In the genomic region with DNA sequence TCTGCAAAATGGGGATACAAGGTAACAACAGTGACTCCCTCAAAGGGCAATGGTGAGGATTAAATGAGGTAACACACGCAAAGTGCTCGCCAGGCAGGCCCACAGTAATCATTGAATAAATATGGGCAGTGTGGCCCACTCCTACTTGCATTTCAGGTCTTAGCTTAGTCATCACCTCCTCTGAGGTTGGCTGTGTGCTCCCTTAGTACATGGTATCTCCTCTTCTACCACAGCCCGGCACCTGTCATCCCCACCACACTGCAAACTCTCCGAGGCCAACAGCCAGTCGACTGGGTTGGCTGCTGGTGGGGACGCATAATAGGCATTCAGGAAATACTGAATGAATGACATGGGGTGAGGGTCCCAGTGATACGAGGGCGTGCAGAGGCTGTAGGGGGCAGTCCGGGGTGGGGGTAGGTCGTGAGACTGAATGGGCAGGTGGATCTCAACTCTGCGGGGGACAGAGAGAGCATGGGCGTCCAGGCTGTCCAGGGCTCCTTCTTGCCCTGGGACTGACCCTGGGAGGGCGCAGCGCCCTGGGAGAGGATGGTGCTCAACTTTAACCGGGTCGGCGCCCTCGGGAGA, we compare ENCODE assay signal across 9 cellular contexts. TPM values are rescaled to one million over a fixed set of nuclear protein-coding genes. Genes with fewer than 3 reads are reported as not detected.
DNase-seq lines count a peak whose midpoint lies in the region; ATAC-seq, FAIRE-seq and TF ChIP-seq lines count a peak whose summit lies in the region.
"Had no signal": no experiment of that assay in that cellular context is flagged by ENCODE, and none has a peak within 500 bp of the region (broad histone marks: within the 10 kb centered on the region; RNA-seq: fewer than 3 reads in every experiment).

No MANE protein-coding gene starts in this region.

- no peaks in the 10 kb centered on the region for H3K36me3 ChIP-seq in naive thymus-derived CD4-positive, alpha-beta T cell (ENCODE audit: control insufficient read depth in 2 of 3, insufficient read depth in 3 of 3, low read length in 3 of 3)
- H3K36me3 ChIP-seq in OCI-LY7 (ENCODE audit: insufficient read depth, low read length) = no peaks in the 10 kb centered on the region

- no peaks in the 10 kb centered on the region for H4K20me1 ChIP-seq in OCI-LY7 (ENCODE audit: insufficient read depth, low read length)

- TF ChIP-seq EP300 in A549 (IDR thresholded peaks at IDR 0.05) = no peak
- TF ChIP-seq EP300 in Ishikawa (IDR thresholded peaks at IDR 0.05; ENCODE audit: borderline replicate concordance) = 0 out of 2 replicates have a peak, but pooled peaks have one; percentile 29

- TF ChIP-seq RAD21 in A549 (conservative IDR thresholded peaks at IDR 0.05 in 1 of 2, IDR thresholded peaks at IDR 0.05 in 1 of 2) = no peak
- TF ChIP-seq RAD21 in Ishikawa (IDR thresholded peaks at IDR 0.05; ENCODE audit: low read depth) = no peak

- H3K9me3 Mint-ChIP-seq in naive thymus-derived CD4-positive, alpha-beta T cell = peaks cover 0 to 7% (median 0%) of the 10 kb centered on the region in 11 donors

- H3K4me3 Mint-ChIP-seq in naive thymus-derived CD4-positive, alpha-beta T cell = peak overlapping the region; percentile 60 to 86 (median 82)

- peaks cover 0 to 21% (median 0%) of the 10 kb centered on the region in 45 donors for H3K27me3 ChIP-seq in dorsolateral prefrontal cortex
- H3K27me3 ChIP-seq in naive thymus-derived CD4-positive, alpha-beta T cell (ENCODE audit: control insufficient read depth in 2 of 2, insufficient read depth in 2 of 2, low read length in 2 of 2) = no peaks in the 10 kb centered on the region

- BruUV-seq in OCI-LY7 (replicated peaks; lab: Mats Ljungman, UMichigan) = no TSS peak

- H3K4me3 ChIP-seq in A549 (peak overlapping the region; percentile 66), dorsolateral prefrontal cortex (peak overlapping the region; percentile 31 to 73 (median 55)), OCI-LY7 (ENCODE audit: low read depth, low read length, poor library complexity, severe bottlenecking) (no peak overlapping the region)
- H3K4me3 ChIP-seq in naive thymus-derived CD4-positive, alpha-beta T cell (ENCODE audit: low read length) = peak overlapping the region; percentile 50

- H3K79me2 ChIP-seq in OCI-LY7 (ENCODE audit: insufficient read depth, low read depth, low read length) = no peaks in the 10 kb centered on the region

- intact Hi-C loops in dorsolateral prefrontal cortex (cut with DNase I) (no loop called here), OCI-LY7 (cut with micrococcal nuclease; ENCODE audit: unreplicated experiment) (no loop called here)
- intact Hi-C loops in naive thymus-derived CD4-positive, alpha-beta T cell (cut with micrococcal nuclease) = loop anchor here in 1 of 2 donors (1.0 kb wide), 1 partner anchor 30 kb away; no protein-coding TSS in a partner anchor

- peaks cover 18 to 75% (median 61%) of the 10 kb centered on the region in 7 donors for H3K4me1 Mint-ChIP-seq in naive thymus-derived CD4-positive, alpha-beta T cell

- H3K27ac Mint-ChIP-seq in naive thymus-derived CD4-positive, alpha-beta T cell = peak overlapping the region in 8 of 9 donors; percentile 25 to 87 (median 78)

- H3K9me3 ChIP-seq in A549 (no peaks in the 10 kb centered on the region), OCI-LY7 (ENCODE audit: low read length) (no peaks in the 10 kb centered on the region)
- no peaks in the 10 kb centered on the region for H3K9me3 ChIP-seq in naive thymus-derived CD4-positive, alpha-beta T cell (ENCODE audit: control insufficient read depth in 2 of 3, low read length in 3 of 3)

- H3K4me2 ChIP-seq in A549 (peak overlapping the region; percentile 87), OCI-LY7 (ENCODE audit: low read length) (no peak overlapping the region)

- H2AFZ ChIP-seq in OCI-LY7 (ENCODE audit: low read length) = no peak overlapping the region

- CTCF ChIA-PET in A549 (lab: Yijun Ruan, JAX) = interaction anchor here (0.7 to 7.5 kb wide), 10 partner anchors 11 to 63 kb away, joined by 3 to 45 read pairs (median 5); no protein-coding TSS in a partner anchor
- CTCF ChIA-PET in naive thymus-derived CD4-positive, alpha-beta T cell (lab: Charles Lee) = interaction anchor here (1.5 to 2.6 kb wide), 2 partner anchors 31 to 269 kb away, joined by 6 read pairs; no protein-coding TSS in a partner anchor
- CTCF ChIA-PET in OCI-LY7 (lab: Charles Lee; ENCODE audit: unreplicated experiment) = no interaction called here

- H3K9me2 ChIP-seq in OCI-LY7 (ENCODE audit: insufficient read depth, low read length) = no peaks in the 10 kb centered on the region

- peaks cover 0 to 15% (median 0%) of the 10 kb centered on the region in 5 donors for H3K36me3 Mint-ChIP-seq in naive thymus-derived CD4-positive, alpha-beta T cell

- H3K4me1 ChIP-seq in A549 (peaks cover 4% of the 10 kb centered on the region; the same call in 1 of the 3 replicates), OCI-LY7 (ENCODE audit: insufficient read depth, low read length, poor library complexity, severe bottlenecking) (no peaks in the 10 kb centered on the region)
- H3K4me1 ChIP-seq in naive thymus-derived CD4-positive, alpha-beta T cell (ENCODE audit: control insufficient read depth in 2 of 2, insufficient read depth in 2 of 2, low read length in 2 of 2) = peaks cover 0 to 41% of the 10 kb centered on the region in 2 donors

- H3K27me3 Mint-ChIP-seq in naive thymus-derived CD4-positive, alpha-beta T cell = peaks cover 0 to 47% (median 19%) of the 10 kb centered on the region in 5 donors

- WGBS in A549 (ENCODE audit: missing lambda C conversion rate) = 36% methylated on average over 16 of the region's 18 CpGs

- no peak for FAIRE-seq in A549 (lab: Jason Lieb, UNC)

- ATAC-seq in A549 (peak in 1 of 2 experiments; percentile 14; a peak in 2 of 6 replicates), GM21723 (IDR thresholded peaks at IDR 0.05; ENCODE audit: unreplicated experiment) (no peak), HG03097 (IDR thresholded peaks at IDR 0.05; ENCODE audit: low FRiP score, unreplicated experiment) (no peak)
- ATAC-seq in naive thymus-derived CD4-positive, alpha-beta T cell = no peak

- peak overlapping the region; percentile 54 to 86; a peak in 4 of 6 replicates for H3K27ac ChIP-seq in A549
- no peak overlapping the region for H3K27ac ChIP-seq in dorsolateral prefrontal cortex
- H3K27ac ChIP-seq in naive thymus-derived CD4-positive, alpha-beta T cell (ENCODE audit: low read depth, low read length) = peak overlapping the region; percentile 15
- H3K27ac ChIP-seq in OCI-LY7 (ENCODE audit: low read depth, low read length, poor library complexity, severe bottlenecking) = no peak overlapping the region

- no peak for TF ChIP-seq POLR2A in A549 (IDR thresholded peaks at IDR 0.05; ENCODE audit: low read length)

- POLR2A ChIA-PET in A549 (lab: Yijun Ruan, JAX) = interaction anchor here (0.7 to 1.3 kb wide), 2 partner anchors 40 to 116 kb away, joined by 3 read pairs; a partner anchor contains a TSS
- POLR2A ChIA-PET in naive thymus-derived CD4-positive, alpha-beta T cell (lab: Charles Lee) = interaction anchor here (1.4 kb wide), 1 partner anchor 9 kb away, joined by 5 read pairs; no protein-coding TSS in a partner anchor
- POLR2A ChIA-PET in OCI-LY7 (lab: Charles Lee) = no interaction called here

- DNase-seq in A549 (ENCODE audit: low read depth in 1 of 2, low spot score in 1 of 2) (no peak), dorsolateral prefrontal cortex (no peak), SKM-1 treated with dmso at 0.1 percent for 144 hours (lab: John Stamatoyannopoulos, UW; ENCODE audit: unreplicated experiment) (no peak), OCI-LY7 (ENCODE audit: low spot score) (no peak)
- DNase-seq in naive thymus-derived CD4-positive, alpha-beta T cell = peak in 1 of 9 donors; percentile 8
- DNase-seq: MV-4-11 had no signal

- TF ChIP-seq CTCF in A549 (IDR thresholded peaks at IDR 0.05) (no peak), dorsolateral prefrontal cortex (IDR thresholded peaks at IDR 0.05 in 54 of 56, conservative IDR thresholded peaks at IDR 0.05 in 2 of 56; ENCODE audit: low read depth in 1 of 56, partially characterized antibody in 56 of 56) (no peak), OCI-LY7 (conservative IDR thresholded peaks at IDR 0.05; ENCODE audit: low read length) (no peak)

TF ChIP-seq in A549, 52 proteins besides CTCF, POLR2A, EP300 and RAD21 (continues in another document):
- TF ChIP-seq ZC3H11A (IDR thresholded peaks at IDR 0.05) (no peak), NFE2L2 (conservative IDR thresholded peaks at IDR 0.05; ENCODE audit: low read length) (no peak), HOXA7 (CRISPR knock-in tag; IDR thresholded peaks at IDR 0.05) (no peak), CHD2 (IDR thresholded peaks at IDR 0.05; ENCODE audit: low read length, partially characterized antibody) (no peak)

TF ChIP-seq in Ishikawa, 13 proteins besides CTCF, POLR2A, EP300 and RAD21 (continues in another document):
- TF ChIP-seq EGR1 (IDR thresholded peaks at IDR 0.05) (no peak), YY1 (IDR thresholded peaks at IDR 0.05; ENCODE audit: low read depth) (no peak), TCF12 (IDR thresholded peaks at IDR 0.05; ENCODE audit: low read depth) (no peak), CREB1 (IDR thresholded peaks at IDR 0.05; ENCODE audit: low read depth) (no peak), NFIC (IDR thresholded peaks at IDR 0.05) (no peak), TAF1 (IDR thresholded peaks at IDR 0.05; ENCODE audit: low read depth) (peak; percentile 34; the same call in 1 of the 2 replicates), ZBTB7A (IDR thresholded peaks at IDR 0.05; ENCODE audit: low read depth) (peak; percentile 39; the same call in 1 of the 2 replicates), FOXM1 (IDR thresholded peaks at IDR 0.05; ENCODE audit: borderline replicate concordance, low read depth) (no peak)
- TF ChIP-seq, protein P1, sequence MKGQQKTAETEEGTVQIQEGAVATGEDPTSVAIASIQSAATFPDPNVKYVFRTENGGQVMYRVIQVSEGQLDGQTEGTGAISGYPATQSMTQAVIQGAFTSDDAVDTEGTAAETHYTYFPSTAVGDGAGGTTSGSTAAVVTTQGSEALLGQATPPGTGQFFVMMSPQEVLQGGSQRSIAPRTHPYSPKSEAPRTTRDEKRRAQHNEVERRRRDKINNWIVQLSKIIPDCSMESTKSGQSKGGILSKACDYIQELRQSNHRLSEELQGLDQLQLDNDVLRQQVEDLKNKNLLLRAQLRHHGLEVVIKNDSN (IDR thresholded peaks at IDR 0.05) = no peak; the same call in 1 of the 2 replicates

RNA-seq across cellular contexts. Expression of a gene that starts 0.4 kb away (rescaled TPM):
- polyA plus RNA-seq in A549 (2011; rRNA removed) = 1.1 and 1.2 TPM in 2 replicates
- 0.19 and 0.24 TPM in 2 replicates for polyA plus RNA-seq in A549 (2012; cell fraction: cytosol; rRNA removed)
- 0.06 TPM in 1 of 2 replicates, not detected in the other for polyA plus RNA-seq in A549 (2012; cell fraction: nucleus; rRNA removed)
- polyA plus RNA-seq in A549 (2017; fragmentation: RNase III; extraction: RNeasy Plus Mini Kit Qiagen cat#74134 plus additional on column Dnase treatment) = 1.8 to 2.6 TPM (median 2.4 TPM) in 3 replicates
- polyA minus RNA-seq in A549 (2011; rRNA and poly(A)+ RNA removed) = 0.37 TPM in 1 of 2 replicates, not detected in the other
- 1 to 10 TPM in 79 of 120 experiments, under 1 TPM in 38, not detected in 3; 0.31 to 4.8 (median 1.3) TPM for total RNA-seq in dorsolateral prefrontal cortex
- 1 to 10 TPM in 4 of 5 experiments, not detected in 1; 1.1 to 2.2 (median 1.7) TPM for total RNA-seq in naive thymus-derived CD4-positive, alpha-beta T cell
- polyA plus RNA-seq in naive thymus-derived CD4-positive, alpha-beta T cell = 1 to 10 TPM; 4.2 to 9.7 TPM
- total RNA-seq in OCI-LY7 (2014; rRNA removed; shearing (Covaris generic)) = not detected in 2 replicates
- total RNA-seq in OCI-LY7 (2022) = not detected in 2 replicates

Comparison
In these comparisons a context has a peak if more than half of its experiments do, and no peak if none do; other contexts are left out.
1. H3K27ac ChIP-seq: peak in A549 (2 of 2) and naive thymus-derived CD4-positive, alpha-beta T cell (single experiment); none in dorsolateral prefrontal cortex (0 of 59) and OCI-LY7 (single experiment).